Comparison of ENCODE assay signal across 8 cellular contexts in genomic region chr18:48939368-48940097, GRCh38. TPM values are rescaled to one million over a fixed set of nuclear protein-coding genes. Genes with fewer than 3 reads are reported as not detected.
DNase-seq lines count a peak whose midpoint lies in the region; ATAC-seq and TF ChIP-seq lines count a peak whose summit lies in the region.

No MANE protein-coding gene starts in this region.

- intact Hi-C loops in CD4-positive, alpha-beta memory T cell (cut with micrococcal nuclease) = loop anchor here (1.0 to 10.0 kb wide), 5 partner anchors 7 to 1345 kb away; partner anchors contain the start of genes ACAA2, CXXC1 and MBD1
- intact Hi-C loops in lower leg skin (cut with DNase I; ENCODE audit: low total_unique reads) = no loop called here

- 8% methylated on average over 11 to 13 of the region's 13 CpGs for WGBS in lower leg skin, 2 donors

- no peak overlapping the region for H3K27ac ChIP-seq in CD4-positive, alpha-beta memory T cell (ENCODE audit: low read depth, low read length)

- no peak overlapping the region for H3K4me3 ChIP-seq in CD4-positive, alpha-beta memory T cell (ENCODE audit: low read length in 2 of 2)
- H3K4me3 ChIP-seq in fibroblast of pulmonary artery (replicated peaks; ENCODE audit: low read depth, low read length) (peak overlapping the region; percentile 27), lower leg skin (ENCODE audit: low read depth, poor library complexity, severe bottlenecking) (no peak overlapping the region)

- peaks cover 76 to 100% (median 87%) of the 10 kb centered on the region in 4 donors for H3K4me1 Mint-ChIP-seq in CD4-positive, alpha-beta memory T cell
- H3K4me1 Mint-ChIP-seq in T-helper 17 cell (peaks cover 86% of the 10 kb centered on the region), osteocyte (ENCODE audit: unreplicated experiment) (peaks cover 91% of the 10 kb centered on the region)

- H3K27me3 Mint-ChIP-seq in CD4-positive, alpha-beta memory T cell = no peaks in the 10 kb centered on the region
- no peaks in the 10 kb centered on the region for H3K27me3 Mint-ChIP-seq in T-helper 17 cell
- H3K27me3 Mint-ChIP-seq in osteocyte (ENCODE audit: unreplicated experiment) = no peaks in the 10 kb centered on the region

- POLR2A ChIA-PET in CD4-positive, alpha-beta memory T cell (lab: Charles Lee; ENCODE audit: partially characterized antibody) = interaction anchor here (1.1 to 5.5 kb wide), 12 partner anchors 10 to 1342 kb away, joined by 3 to 75 read pairs (median 10); partner anchors contain the start of genes MBD1 and SMAD7
- POLR2A ChIA-PET in GM10248 (lab: Yijun Ruan, JAX) = no interaction called here

- CTCF ChIA-PET in CD4-positive, alpha-beta memory T cell (lab: Charles Lee; ENCODE audit: partially characterized antibody) = interaction anchor here (0.9 to 2.5 kb wide), 4 partner anchors 8 to 28 kb away, joined by 3 to 16 read pairs (median 4); no protein-coding TSS in a partner anchor
- CTCF ChIA-PET in GM10248 (lab: Yijun Ruan, JAX) = no interaction called here

- H3K36me3 ChIP-seq in CD4-positive, alpha-beta memory T cell (ENCODE audit: insufficient read depth, low read length) = no peaks in the 10 kb centered on the region

- peak overlapping the region; percentile 89 to 100 (median 98) for H3K27ac Mint-ChIP-seq in CD4-positive, alpha-beta memory T cell
- H3K27ac Mint-ChIP-seq in T-helper 17 cell = peak overlapping the region; percentile 98
- H3K27ac Mint-ChIP-seq in osteocyte (ENCODE audit: unreplicated experiment) = peak overlapping the region; percentile 95

- no peaks in the 10 kb centered on the region for H3K9me3 Mint-ChIP-seq in CD4-positive, alpha-beta memory T cell
- H3K9me3 Mint-ChIP-seq in osteocyte (ENCODE audit: unreplicated experiment) = no peaks in the 10 kb centered on the region

- no peaks in the 10 kb centered on the region for H3K27me3 ChIP-seq in CD4-positive, alpha-beta memory T cell (ENCODE audit: insufficient read depth, low read length)

- peaks cover 10 to 44% of the 10 kb centered on the region in 2 donors for H3K36me3 Mint-ChIP-seq in CD4-positive, alpha-beta memory T cell
- H3K36me3 Mint-ChIP-seq in T-helper 17 cell (ENCODE audit: low read depth) (peaks cover 9% of the 10 kb centered on the region), osteocyte (ENCODE audit: unreplicated experiment) (peaks cover 43% of the 10 kb centered on the region)

- no peak for TF ChIP-seq POLR2A in lower leg skin (IDR thresholded peaks at IDR 0.05)

- peaks cover 97% of the 10 kb centered on the region for H3K4me1 ChIP-seq in CD4-positive, alpha-beta memory T cell (ENCODE audit: insufficient read depth, low read length)

- ATAC-seq in T-helper 17 cell = no peak
- no peak for ATAC-seq in esophagus mucosa
- ATAC-seq in HG03521 (IDR thresholded peaks at IDR 0.05; ENCODE audit: unreplicated experiment) = no peak

- no peaks in the 10 kb centered on the region for H3K9me3 ChIP-seq in CD4-positive, alpha-beta memory T cell (ENCODE audit: control insufficient read depth in 1 of 2, low read length in 2 of 2)
- no peaks in the 10 kb centered on the region for H3K9me3 ChIP-seq in T-helper 17 cell (ENCODE audit: control insufficient read depth, low read length, poor library complexity, severe bottlenecking)

- H3K4me3 Mint-ChIP-seq in CD4-positive, alpha-beta memory T cell = peak overlapping the region; percentile 20 to 94 (median 85)
- H3K4me3 Mint-ChIP-seq in T-helper 17 cell = peak overlapping the region; percentile 96
- peak overlapping the region; percentile 61 for H3K4me3 Mint-ChIP-seq in osteocyte (ENCODE audit: unreplicated experiment)

- peak in 1 of 5 donors; percentile 42 for DNase-seq in CD4-positive, alpha-beta memory T cell
- no peak for DNase-seq in T-helper 17 cell
- peak; percentile 73 for DNase-seq in fibroblast of pulmonary artery (ENCODE audit: low read depth)
- no peak for DNase-seq in osteocyte (ENCODE audit: extremely low spot score, unreplicated experiment)
- DNase-seq in lower leg skin (ENCODE audit: low spot score in 2 of 2) = no peak
- no peak for DNase-seq in GM10248 (ENCODE audit: extremely low spot score)

- TF ChIP-seq CTCF in fibroblast of pulmonary artery (IDR thresholded peaks at IDR 0.05; ENCODE audit: low read length, missing control alignments) (no peak), osteocyte (IDR thresholded peaks at IDR 0.05) (no peak), lower leg skin (IDR thresholded peaks at IDR 0.05) (no peak), GM10248 (IDR thresholded peaks at IDR 0.05; ENCODE audit: control extremely low read depth, extremely low read depth, low read depth, missing control alignments) (no peak)

RNA-seq across cellular contexts. Expression of gene SMAD7, which starts 11.2 kb away (rescaled TPM):
- 10 to 100 TPM; 31.0 to 31.2 TPM for total RNA-seq in CD4-positive, alpha-beta memory T cell
- polyA plus RNA-seq in CD4-positive, alpha-beta memory T cell = 1 to 10 TPM; 2.7 to 4.7 TPM
- 100 to 1,000 TPM; 161 to 181 TPM for total RNA-seq in T-helper 17 cell
- total RNA-seq in osteocyte = 53.6 and 55.8 TPM in 2 replicates
- 10 to 100 TPM; 19.6 to 23.9 (median 20.7) TPM for total RNA-seq in lower leg skin
- 3.7 TPM for total RNA-seq in esophagus mucosa
